12 cellular contexts compared by ENCODE assay signal in genomic region chr15:74845208-74845568, GRCh38. TPM values are rescaled to one million over a fixed set of nuclear protein-coding genes. Genes with fewer than 3 reads are reported as not detected.
DNase-seq lines count a peak whose midpoint lies in the region; ATAC-seq and TF ChIP-seq lines count a peak whose summit lies in the region.
"Had no signal": no experiment of that assay in that cellular context is flagged by ENCODE, and none has a peak within 500 bp of the region (broad histone marks: within the 10 kb centered on the region; RNA-seq: fewer than 3 reads in every experiment).

No MANE protein-coding gene starts in this region.

- H3K9me2 ChIP-seq in OCI-LY7 (ENCODE audit: insufficient read depth, low read length): no peaks in the 10 kb centered on the region

- H3K4me3 ChIP-seq in OCI-LY7 (ENCODE audit: low read depth, low read length, poor library complexity, severe bottlenecking): no peak overlapping the region
- H3K4me3 ChIP-seq: gastrocnemius medialis, MG63 had no signal

- H3K4me2 ChIP-seq in OCI-LY7 (ENCODE audit: low read length): no peak overlapping the region

- intact Hi-C loops in OCI-LY7 (cut with micrococcal nuclease; ENCODE audit: unreplicated experiment): no loop called here

- no peaks in the 10 kb centered on the region for H3K27me3 ChIP-seq in foreskin keratinocyte
- H3K27me3 ChIP-seq: gastrocnemius medialis, MG63 had no signal

- BruUV-seq in OCI-LY7 (replicated peaks; lab: Mats Ljungman, UMichigan): no TSS peak

- ATAC-seq in foreskin keratinocyte (no peak), HG02938 (IDR thresholded peaks at IDR 0.05; ENCODE audit: unreplicated experiment) (no peak)
- ATAC-seq: gastrocnemius medialis had no signal

- H3K79me2 ChIP-seq in OCI-LY7 (ENCODE audit: insufficient read depth, low read depth, low read length): no peaks in the 10 kb centered on the region

- H3K4me1 ChIP-seq in OCI-LY7 (ENCODE audit: insufficient read depth, low read length, poor library complexity, severe bottlenecking) (peaks cover 35% of the 10 kb centered on the region), foreskin keratinocyte (peaks cover 6% of the 10 kb centered on the region)

- DNase-seq in OCI-LY7 (ENCODE audit: low spot score): no peak
- peak; percentile 53 for DNase-seq in activated CD8-positive, alpha-beta memory T cell treated with anti-CD3 and anti-CD28 coated beads, Interleukin-2, amount 50 U/mL, for 4 hours
- no peak for DNase-seq in foreskin keratinocyte
- DNase-seq in stimulated activated CD8-positive, alpha-beta memory T cell treated with anti-CD3 and anti-CD28 coated beads, Interleukin-15, amount 100 ng/mL, for 1 hour (ENCODE audit: low read depth): peak; percentile 22
- DNase-seq in KG1 (lab: John Stamatoyannopoulos, UW): no peak
- no peak for DNase-seq in inferior parietal cortex (ENCODE audit: extremely low spot score)
- no peak for DNase-seq in SIG-M5 treated with dmso at 0.1 percent for 504 hours (lab: John Stamatoyannopoulos, UW; ENCODE audit: unreplicated experiment)
- DNase-seq: gastrocnemius medialis, MG63 had no signal

- H3K9me3 ChIP-seq in OCI-LY7 (ENCODE audit: low read length): no peaks in the 10 kb centered on the region
- H3K9me3 ChIP-seq: gastrocnemius medialis, MG63 had no signal

- CTCF ChIA-PET in OCI-LY7 (lab: Charles Lee; ENCODE audit: unreplicated experiment): interaction anchor here (0.6 kb wide), 1 partner anchor 51 kb away, joined by 3 read pairs; no protein-coding TSS in a partner anchor

- H4K20me1 ChIP-seq in OCI-LY7 (ENCODE audit: insufficient read depth, low read length): no peaks in the 10 kb centered on the region

- POLR2A ChIA-PET in OCI-LY7 (lab: Charles Lee): interaction anchor here (0.7 to 1.0 kb wide), 2 partner anchors 25 to 30 kb away, joined by 3 read pairs; no protein-coding TSS in a partner anchor

- H3K27ac ChIP-seq in OCI-LY7 (ENCODE audit: low read depth, low read length, poor library complexity, severe bottlenecking): peak overlapping the region; percentile 27
- H3K27ac ChIP-seq in foreskin keratinocyte: no peak overlapping the region

- TF ChIP-seq CTCF in OCI-LY7 (conservative IDR thresholded peaks at IDR 0.05; ENCODE audit: low read length) (no peak), foreskin keratinocyte (conservative IDR thresholded peaks at IDR 0.05) (peak; percentile 3)

- H3K36me3 ChIP-seq in OCI-LY7 (ENCODE audit: insufficient read depth, low read length): peaks cover 27% of the 10 kb centered on the region

- H2AFZ ChIP-seq in OCI-LY7 (ENCODE audit: low read length): no peak overlapping the region

RNA-seq across cellular contexts. Expression of gene ULK3, which starts 2.2 kb away (rescaled TPM):
- total RNA-seq in OCI-LY7 (2014; rRNA removed; shearing (Covaris generic)): 22.2 and 31.7 TPM in 2 replicates
- 30.2 and 46.4 TPM in 2 replicates for total RNA-seq in OCI-LY7 (2022)
- 9.4 and 9.8 TPM in 2 replicates for total RNA-seq in foreskin keratinocyte
- polyA plus RNA-seq in foreskin keratinocyte: 9.1 TPM in 2 replicates

RNA-seq across cellular contexts. Expression of gene CPLX3, which starts 18.8 kb away (rescaled TPM):
- 0.35 and 0.57 TPM in 2 replicates for total RNA-seq in OCI-LY7 (2014; rRNA removed; shearing (Covaris generic))
- total RNA-seq in OCI-LY7 (2022) (1.5 and 2.1 TPM in 2 replicates), foreskin keratinocyte (not detected in 2 replicates)
- polyA plus RNA-seq in foreskin keratinocyte: not detected in 2 replicates
- total RNA-seq: astrocyte, gastrocnemius medialis, mesothelial cell of epicardium had no signal

RNA-seq across cellular contexts. Expression of gene SCAMP2, which starts 28.0 kb away (rescaled TPM):
- total RNA-seq in OCI-LY7 (2014; rRNA removed; shearing (Covaris generic)): 21.3 and 24.6 TPM in 2 replicates
- total RNA-seq in OCI-LY7 (2022): 50.7 and 55.2 TPM in 2 replicates
- 44.9 and 47.5 TPM in 2 replicates for total RNA-seq in foreskin keratinocyte
- 53.2 and 56.6 TPM in 2 replicates for polyA plus RNA-seq in foreskin keratinocyte

RNA-seq across cellular contexts. Expression of gene LMAN1L, which starts 32.6 kb away (rescaled TPM):
- total RNA-seq in OCI-LY7 (2014; rRNA removed; shearing (Covaris generic)): 0.09 TPM in 1 of 2 replicates, not detected in the other
- total RNA-seq in OCI-LY7 (2022) (0.37 and 0.38 TPM in 2 replicates), foreskin keratinocyte (not detected in 2 replicates)
- polyA plus RNA-seq in foreskin keratinocyte: not detected in 2 replicates
- total RNA-seq: gastrocnemius medialis had no signal

RNA-seq across cellular contexts. Expression of gene MPI, which starts 44.7 kb away (rescaled TPM):
- total RNA-seq in OCI-LY7 (2014; rRNA removed; shearing (Covaris generic)): 43.3 and 58.9 TPM in 2 replicates
- total RNA-seq in OCI-LY7 (2022) (51.3 and 67.2 TPM in 2 replicates), foreskin keratinocyte (35.6 and 40.1 TPM in 2 replicates)
- 33.4 and 36.0 TPM in 2 replicates for polyA plus RNA-seq in foreskin keratinocyte

Comparison
In these comparisons a context has a peak if more than half of its experiments do, and no peak if none do; other contexts are left out.
1. DNase-seq: peak in activated CD8-positive, alpha-beta memory T cell treated with anti-CD3 and anti-CD28 coated beads, Interleukin-2, amount 50 U/mL, for 4 hours (single experiment) and stimulated activated CD8-positive, alpha-beta memory T cell treated with anti-CD3 and anti-CD28 coated beads, Interleukin-15, amount 100 ng/mL, for 1 hour (single experiment); none in OCI-LY7 (single experiment), foreskin keratinocyte (0 of 2), KG1 (single experiment), inferior parietal cortex (single experiment) and SIG-M5 treated with dmso at 0.1 percent for 504 hours (single experiment).